In genomic region chr9:135093911-135094584, GRCh38 we compare ENCODE assay signal across 23 cellular contexts.
"Had no signal": no experiment of that assay in that cellular context is flagged by ENCODE, and none has a peak within 500 bp of the region (broad histone marks: within the 10 kb centered on the region; RNA-seq: fewer than 3 reads in every experiment).

No MANE protein-coding gene starts in this region.

- H3K36me3 ChIP-seq: colonic mucosa, ovary, thyroid gland, vagina had no signal

- H3K9me3 ChIP-seq: colonic mucosa, esophagus squamous epithelium, ovary, psoas muscle, stomach, thyroid gland, vagina had no signal

- H3K27ac ChIP-seq: colonic mucosa, esophagus squamous epithelium, ovary, psoas muscle, stomach, thyroid gland, vagina had no signal

- DNase-seq: colonic mucosa; effector memory CD4-positive, alpha-beta T cell; erythroblast; esophagus squamous epithelium; foreskin melanocyte; natural killer cell; occipital lobe; ovary; small intestine; stimulated activated CD4-positive, alpha-beta T cell treated with anti-CD3 and anti-CD28 coated beads, Interleukin-12 subunit alpha, Interleukin-12 subunit beta, amount 100 ng/mL, for 4 hours; stimulated activated CD4-positive, alpha-beta T cell treated with anti-CD3 and anti-CD28 coated beads, Interleukin-1b, Interleukin-23, amount 100 ng/mL, for 48 hours; stimulated activated CD4-positive, alpha-beta T cell treated with anti-CD3 and anti-CD28 coated beads, Interleukin-4, amount 100 ng/mL, for 24 hours; stimulated activated naive CD4-positive, alpha-beta T cell treated with Interleukin-2 at 50 U/mL for 16 hours; stomach; thyroid gland; trophoblast cell had no signal

- ATAC-seq: left lobe of liver; natural killer cell; psoas muscle; right cardiac atrium; stimulated activated effector memory CD8-positive, alpha-beta T cell treated with anti-CD3 and anti-CD28 coated beads, Interleukin-12 subunit alpha, Interleukin-12 subunit beta, amount 100 ng/mL, for 72 hours had no signal

- H3K27me3 ChIP-seq: ovary, thyroid gland, vagina had no signal

- H3K4me3 ChIP-seq: colonic mucosa, esophagus squamous epithelium, lung, ovary, psoas muscle, stomach, thyroid gland, vagina had no signal

- H3K4me1 ChIP-seq: colonic mucosa, psoas muscle, thyroid gland had no signal

- FAIRE-seq: keratinocyte, small intestine had no signal
